1 cellular context compared by ENCODE assay signal in genomic region chr12:104641862-104642261, GRCh38.
A peak's percentile ranks its signal among the peaks of the same experiment; 100 is the strongest.
TF ChIP-seq lines count a peak whose summit lies in the region.

No MANE protein-coding gene starts in this region.

TF ChIP-seq in GM12878, 131 proteins besides CTCF, POLR2A, EP300 and RAD21 (continued from another document):
- TF ChIP-seq USF1 (IDR thresholded peaks at IDR 0.05; ENCODE audit: borderline replicate concordance, extremely low read length, insufficient read depth, low read depth, low read length) (no peak), ZBTB4 (CRISPR knock-in tag; IDR thresholded peaks at IDR 0.05) (no peak), CBX5 (IDR thresholded peaks at IDR 0.05; ENCODE audit: low read depth) (peak; percentile 87; the same call in 1 of the 2 replicates)
